Comparison of ENCODE assay signal across 14 cellular contexts in the genomic region with DNA sequence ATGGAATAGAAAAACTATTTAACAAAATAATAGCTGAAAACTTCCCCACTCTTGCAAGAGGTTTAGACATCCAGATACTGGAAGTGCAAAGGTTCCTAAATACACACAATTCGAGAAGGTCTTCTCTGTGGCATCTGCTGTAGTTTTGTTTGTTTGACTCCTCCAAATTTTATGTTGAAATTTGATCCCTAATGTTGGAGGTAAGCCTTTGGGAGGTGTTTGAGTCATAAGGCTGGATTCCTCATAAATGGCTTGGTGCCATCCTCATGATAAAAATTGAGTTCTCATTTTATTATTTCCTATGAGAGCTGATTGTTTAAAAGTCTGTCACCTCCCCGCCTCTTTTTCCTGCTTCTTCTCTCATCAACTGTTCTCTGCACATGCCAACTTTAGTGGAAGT.
DNase-seq lines count a peak whose midpoint lies in the region; ATAC-seq, FAIRE-seq and TF ChIP-seq lines count a peak whose summit lies in the region.
"Had no signal": no experiment of that assay in that cellular context is flagged by ENCODE, and none has a peak within 500 bp of the region (broad histone marks: within the 10 kb centered on the region; RNA-seq: fewer than 3 reads in every experiment).

No MANE protein-coding gene starts in this region.

- H3K4me1 Mint-ChIP-seq in astrocyte (ENCODE audit: low read depth, unreplicated experiment): no peaks in the 10 kb centered on the region

- H2AFZ ChIP-seq in astrocyte (ENCODE audit: low read depth, low read length): no peak overlapping the region

- TF ChIP-seq CTCF in astrocyte (IDR thresholded peaks at IDR 0.05; ENCODE audit: insufficient read depth, low read depth, low read length): no peak
- no peak for TF ChIP-seq CTCF in fibroblast of the aortic adventitia (IDR thresholded peaks at IDR 0.05; ENCODE audit: insufficient read depth, low read length)

- H3K36me3 Mint-ChIP-seq in astrocyte (ENCODE audit: low read depth, unreplicated experiment): no peaks in the 10 kb centered on the region
- H3K36me3 Mint-ChIP-seq: CD8-positive, alpha-beta T cell had no signal

- no peaks in the 10 kb centered on the region for H3K4me1 ChIP-seq in astrocyte (ENCODE audit: insufficient read depth, low read length)

- H3K27me3 ChIP-seq in astrocyte (ENCODE audit: insufficient read depth, low read length): no peaks in the 10 kb centered on the region

- no peak overlapping the region for H3K4me3 Mint-ChIP-seq in astrocyte (ENCODE audit: unreplicated experiment)
- H3K4me3 Mint-ChIP-seq: CD8-positive, alpha-beta T cell had no signal

- ATAC-seq in HG02870 (IDR thresholded peaks at IDR 0.05; ENCODE audit: unreplicated experiment): no peak
- ATAC-seq: CD8-positive, alpha-beta T cell had no signal

- no peak for FAIRE-seq in astrocyte (lab: Jason Lieb, UNC)
- FAIRE-seq: D721Med had no signal

- H3K36me3 ChIP-seq in astrocyte (ENCODE audit: insufficient read depth, low read length): no peaks in the 10 kb centered on the region

- H3K9me3 Mint-ChIP-seq in astrocyte (ENCODE audit: unreplicated experiment): peaks cover 6% of the 10 kb centered on the region

- H3K79me2 ChIP-seq in astrocyte (ENCODE audit: insufficient read depth, low read length): no peaks in the 10 kb centered on the region

- H4K20me1 ChIP-seq in astrocyte (ENCODE audit: insufficient read depth, low read length): no peaks in the 10 kb centered on the region

- no peak overlapping the region for H3K27ac ChIP-seq in astrocyte (ENCODE audit: low read depth, low read length)

- H3K4me2 ChIP-seq in astrocyte (ENCODE audit: low read length): no peak overlapping the region

- no peaks in the 10 kb centered on the region for H3K9me3 ChIP-seq in astrocyte (ENCODE audit: insufficient read depth, low read depth, low read length)

- peak; percentile 46 for DNase-seq in HT1080 (ENCODE audit: low read depth)
- peak; percentile 51 for DNase-seq in M059J (ENCODE audit: low read depth)
- DNase-seq in astrocyte (ENCODE audit: low read depth): peak; percentile 3
- DNase-seq in fibroblast of the aortic adventitia (ENCODE audit: low read depth): peak; percentile 36
- DNase-seq in activated gamma-delta T cell (lab: John Stamatoyannopoulos, UW): no peak
- DNase-seq in dermis blood vessel endothelial cell: no peak
- DNase-seq: CD8-positive, alpha-beta T cell; GF-D8; GOT3; KG1; NCI-H1417 treated with DMSO at 0.1 percent for 48 hours; NCI-H2081 had no signal

- no peak overlapping the region for H3K27ac Mint-ChIP-seq in astrocyte (ENCODE audit: unreplicated experiment)
- H3K27ac Mint-ChIP-seq: CD8-positive, alpha-beta T cell had no signal

- H3K4me3 ChIP-seq in astrocyte (ENCODE audit: insufficient read depth, low read depth, low read length): no peak overlapping the region
- H3K4me3 ChIP-seq in fibroblast of the aortic adventitia (ENCODE audit: low read depth, low read length): no peak overlapping the region

- no peak overlapping the region for H3K9ac ChIP-seq in astrocyte (ENCODE audit: low read length)

- peaks cover 2% of the 10 kb centered on the region for H3K27me3 Mint-ChIP-seq in astrocyte (ENCODE audit: low read depth, unreplicated experiment)

Comparison
In these comparisons a context has a peak if more than half of its experiments do, and no peak if none do; other contexts are left out.
1. DNase-seq: peak in HT1080 (single experiment), M059J (single experiment), astrocyte (single experiment) and fibroblast of the aortic adventitia (single experiment); none in activated gamma-delta T cell (single experiment) and dermis blood vessel endothelial cell (single experiment).